Comparison of ENCODE assay signal across 22 cellular contexts in the genomic region with DNA sequence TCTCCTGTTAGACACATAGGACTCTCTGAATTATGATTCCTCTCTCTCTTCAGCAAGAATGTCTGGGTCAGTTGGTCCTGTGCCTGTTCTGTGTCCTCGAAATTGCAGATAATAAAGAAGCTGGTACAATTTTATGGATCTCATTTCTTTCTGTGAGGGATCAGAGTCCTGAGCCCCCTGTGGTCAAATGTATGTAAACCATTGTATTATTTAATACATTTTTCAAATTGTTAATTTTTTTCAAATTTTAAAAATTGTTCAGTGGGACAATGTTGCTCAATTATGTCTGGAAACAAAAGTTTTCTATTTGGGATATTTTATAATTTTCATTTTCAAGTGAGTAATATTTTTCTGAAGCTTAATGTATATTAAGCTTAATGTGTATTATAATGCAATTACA.
DNase-seq lines count a peak whose midpoint lies in the region; ATAC-seq, FAIRE-seq and TF ChIP-seq lines count a peak whose summit lies in the region.
"Had no signal": no experiment of that assay in that cellular context is flagged by ENCODE, and none has a peak within 500 bp of the region (broad histone marks: within the 10 kb centered on the region; RNA-seq: fewer than 3 reads in every experiment).

No MANE protein-coding gene starts in this region.

- H3K9me3 ChIP-seq in PC-3 (ENCODE audit: low read length): no peaks in the 10 kb centered on the region
- H3K9me3 ChIP-seq: BE2C had no signal

- H2AFZ ChIP-seq in PC-3 (ENCODE audit: low read length): no peak overlapping the region
- H2AFZ ChIP-seq: GM23248 had no signal

- CTCF ChIA-PET in PC-3 (lab: Charles Lee): no interaction called here

- POLR2A ChIA-PET in PC-3 (lab: Charles Lee; ENCODE audit: unreplicated experiment): no interaction called here

- DNase-seq in PC-3: no peak
- DNase-seq in dermis blood vessel endothelial cell: peak; percentile 1
- DNase-seq in frontal cortex (ENCODE audit: low spot score in 2 of 2): no peak
- DNase-seq in progenitor cell of endocrine pancreas (ENCODE audit: low spot score, unreplicated experiment): no peak
- DNase-seq in activated gamma-delta T cell (lab: John Stamatoyannopoulos, UW): no peak
- DNase-seq in activated naive CD4-positive, alpha-beta T cell treated with Interleukin-2 at 50 U/mL for 16 hours: no peak
- no peak for DNase-seq in DMS53 (lab: John Stamatoyannopoulos, UW)
- DNase-seq in T-helper 1 cell: no peak
- DNase-seq: BE2C; CD4-positive, alpha-beta memory T cell; DMS153; DND-41; GF-D8; GM23248 had no signal

- H3K27me3 ChIP-seq in PC-3 (ENCODE audit: low read length): no peaks in the 10 kb centered on the region
- H3K27me3 ChIP-seq: BE2C had no signal

- H3K4me3 ChIP-seq in PC-3 (ENCODE audit: low read length): no peak overlapping the region
- H3K4me3 ChIP-seq: GM23248 had no signal

- H3K9ac ChIP-seq in PC-3 (ENCODE audit: low read length): no peak overlapping the region
- H3K9ac ChIP-seq: GM23248 had no signal

- no peak overlapping the region for H3K4me2 ChIP-seq in PC-3 (ENCODE audit: low read length)

- intact Hi-C loops in PC-3 (cut with micrococcal nuclease): no loop called here

- peaks cover 2% of the 10 kb centered on the region for H3K4me1 Mint-ChIP-seq in progenitor cell of endocrine pancreas (ENCODE audit: low read depth)
- H3K4me1 Mint-ChIP-seq: CD4-positive, alpha-beta memory T cell had no signal

- H3K27ac ChIP-seq in PC-3 (ENCODE audit: low read length): no peak overlapping the region
- H3K27ac ChIP-seq: C4-2B, GM23248 had no signal

- no peak overlapping the region for H3K4me3 Mint-ChIP-seq in progenitor cell of endocrine pancreas (ENCODE audit: low read depth)
- H3K4me3 Mint-ChIP-seq: CD4-positive, alpha-beta memory T cell had no signal

- H3K27me3 Mint-ChIP-seq in progenitor cell of endocrine pancreas: no peaks in the 10 kb centered on the region
- H3K27me3 Mint-ChIP-seq: CD4-positive, alpha-beta memory T cell had no signal

- TF ChIP-seq CTCF in PC-3 (conservative IDR thresholded peaks at IDR 0.05; ENCODE audit: low read depth, low read length) (peak; percentile 27; the same call in 1 of the 2 replicates), progenitor cell of endocrine pancreas (IDR thresholded peaks at IDR 0.05; ENCODE audit: unreplicated experiment) (peak; percentile 27)

- no peaks in the 10 kb centered on the region for H3K4me1 ChIP-seq in PC-3 (ENCODE audit: insufficient read depth, low read length)
- H3K4me1 ChIP-seq: BE2C had no signal

- H3F3A ChIP-seq in PC-3 (ENCODE audit: low read length, unreplicated experiment): no peaks in the 10 kb centered on the region

- no peak overlapping the region for H3K27ac Mint-ChIP-seq in progenitor cell of endocrine pancreas
- H3K27ac Mint-ChIP-seq: CD4-positive, alpha-beta memory T cell had no signal

- H4K20me1 ChIP-seq in PC-3 (ENCODE audit: low read length): no peaks in the 10 kb centered on the region

- H3K9me2 ChIP-seq in PC-3 (replicated peaks; ENCODE audit: low read length): no peaks in the 10 kb centered on the region

- H3K36me3 ChIP-seq in PC-3 (ENCODE audit: low read depth, low read length): no peaks in the 10 kb centered on the region
- H3K36me3 ChIP-seq: BE2C had no signal

- peaks cover 1% of the 10 kb centered on the region for H3K36me3 Mint-ChIP-seq in progenitor cell of endocrine pancreas (ENCODE audit: insufficient read depth)
- H3K36me3 Mint-ChIP-seq: CD4-positive, alpha-beta memory T cell had no signal

- FAIRE-seq in frontal cortex (lab: Jason Lieb, UNC): peak; percentile 39
- FAIRE-seq: A204.1, D721Med, GM18507, H54, HepG2, HTR-8/SVneo had no signal

- ATAC-seq in PC-3: no peak
- ATAC-seq: HCT116, HepG2 had no signal

- H3K79me2 ChIP-seq in PC-3 (ENCODE audit: low read length): no peaks in the 10 kb centered on the region

- H3K9me3 Mint-ChIP-seq in progenitor cell of endocrine pancreas (ENCODE audit: low read depth): peaks cover 14% of the 10 kb centered on the region

- BruUV-seq in PC-3 (replicated peaks; lab: Mats Ljungman, UMichigan): no TSS peak
